ENCODE assay signal across 19 cellular contexts in genomic region chr1:81151300-81151699, GRCh38.
"Had no signal": no experiment of that assay in that cellular context is flagged by ENCODE, and none has a peak within 500 bp of the region (broad histone marks: within the 10 kb centered on the region; RNA-seq: fewer than 3 reads in every experiment).

No MANE protein-coding gene starts in this region.

- H3K9me3 Mint-ChIP-seq: activated T-helper 1 cell treated with anti-CD3 and anti-CD28 coated beads, Interleukin-12 subunit alpha, Interleukin-12 subunit beta, Interleukin-2, Interleukin-4 antibody, amounts not matched to agents 30 ng/mL and 10 ng/mL and 1 ng/mL, durations not matched to agents 14 hours and 24 hours and 36 hours; nephron had no signal

- H3K27ac ChIP-seq: body of pancreas, lower lobe of right lung, thoracic aorta, upper lobe of left lung had no signal

- FAIRE-seq: TTC549 had no signal

- H3K36me3 Mint-ChIP-seq: activated naive CD8-positive, alpha-beta T cell; stimulated activated naive B cell treated with anti-CD40 and anti-IgM and Interleukin-4, amounts not matched to agents 10 μg/mL and 1 μg/mL and 100 μg/mL, for 72 hours; WTC11 had no signal

- H3K4me1 Mint-ChIP-seq: activated CD4-positive, alpha-beta T cell treated with anti-CD3 and anti-CD28 coated beads for 36 hours; stimulated activated naive B cell treated with anti-CD40 and anti-IgM and Interleukin-4, amounts not matched to agents 10 μg/mL and 1 μg/mL and 100 μg/mL, for 72 hours had no signal

- ATAC-seq: activated CD4-positive, alpha-beta T cell treated with anti-CD3 and anti-CD28 coated beads for 36 hours; body of pancreas; esophagus mucosa; lower lobe of right lung; stimulated activated naive B cell treated with anti-CD40 and anti-IgM and Interleukin-4, amounts not matched to agents 10 μg/mL and 1 μg/mL and 100 μg/mL, for 72 hours; WTC11 had no signal

- H3K4me3 Mint-ChIP-seq: activated CD4-positive, alpha-beta T cell treated with anti-CD3 and anti-CD28 coated beads for 36 hours; activated naive CD8-positive, alpha-beta T cell; activated T-helper 1 cell treated with anti-CD3 and anti-CD28 coated beads, Interleukin-12 subunit alpha, Interleukin-12 subunit beta, Interleukin-2, Interleukin-4 antibody, amounts not matched to agents 30 ng/mL and 10 ng/mL and 1 ng/mL, durations not matched to agents 14 hours and 24 hours and 36 hours; nephron; stimulated activated naive B cell treated with anti-CD40 and anti-IgM and Interleukin-4, amounts not matched to agents 10 μg/mL and 1 μg/mL and 100 μg/mL, for 72 hours; T-helper 2 cell treated with Interferon-gamma antibody and Interleukin-4, amounts not matched to agents 5 μg/mL and 100 μg/mL, for 36 hours; WTC11 had no signal

- DNase-seq: activated CD4-positive, alpha-beta T cell treated with anti-CD3 and anti-CD28 coated beads for 36 hours; activated CD4-positive, alpha-beta T cell treated with anti-CD3 and anti-CD28 coated beads, Interleukin-2, amount 50 U/mL, for 48 hours; activated gamma-delta T cell treated with Interleukin-2 at 50 U/mL for 16 hours; activated T-cell treated with anti-CD3 and anti-CD28 coated beads for 4 hours; amniotic stem cell; body of pancreas; cortex of kidney; lower lobe of right lung; nucleus accumbens; stimulated activated naive B cell treated with anti-CD40 and anti-IgM and Interleukin-4, amounts not matched to agents 10 μg/mL and 1 μg/mL and 100 μg/mL, for 72 hours; upper lobe of left lung had no signal

- H3K36me3 ChIP-seq: lower lobe of right lung, thoracic aorta, upper lobe of left lung had no signal

- H3K4me3 ChIP-seq: body of pancreas, lower lobe of right lung, thoracic aorta, upper lobe of left lung had no signal

- H3K27ac Mint-ChIP-seq: activated CD4-positive, alpha-beta T cell treated with anti-CD3 and anti-CD28 coated beads for 36 hours; activated naive CD8-positive, alpha-beta T cell; activated T-helper 1 cell treated with anti-CD3 and anti-CD28 coated beads, Interleukin-12 subunit alpha, Interleukin-12 subunit beta, Interleukin-2, Interleukin-4 antibody, amounts not matched to agents 30 ng/mL and 10 ng/mL and 1 ng/mL, durations not matched to agents 14 hours and 24 hours and 36 hours; stimulated activated naive B cell treated with anti-CD40 and anti-IgM and Interleukin-4, amounts not matched to agents 10 μg/mL and 1 μg/mL and 100 μg/mL, for 72 hours; T-helper 2 cell treated with Interferon-gamma antibody and Interleukin-4, amounts not matched to agents 5 μg/mL and 100 μg/mL, for 36 hours; WTC11 had no signal

- H3K4me1 ChIP-seq: body of pancreas, lower lobe of right lung, upper lobe of left lung had no signal

- H3K27me3 Mint-ChIP-seq: activated CD4-positive, alpha-beta T cell treated with anti-CD3 and anti-CD28 coated beads for 36 hours; activated naive CD8-positive, alpha-beta T cell; stimulated activated naive B cell treated with anti-CD40 and anti-IgM and Interleukin-4, amounts not matched to agents 10 μg/mL and 1 μg/mL and 100 μg/mL, for 72 hours had no signal

- H3K9me3 ChIP-seq: body of pancreas, lower lobe of right lung, thoracic aorta, upper lobe of left lung had no signal

- H3K27me3 ChIP-seq: body of pancreas, upper lobe of left lung had no signal
